8 cellular contexts compared by ENCODE assay signal in genomic region chr7:10612950-10613349, GRCh38.
"Had no signal": no experiment of that assay in that cellular context is flagged by ENCODE, and none has a peak within 500 bp of the region (broad histone marks: within the 10 kb centered on the region; RNA-seq: fewer than 3 reads in every experiment).

No MANE protein-coding gene starts in this region.

- H2AFZ ChIP-seq: GM23338 had no signal

- FAIRE-seq: H1, H54, HTR-8/SVneo had no signal

- DNase-seq: H9, HCEC 1CT, KBM-7 had no signal

- ATAC-seq: GM23338 had no signal

- H3K27ac ChIP-seq: KMS-11 had no signal

- H3K9ac ChIP-seq: KMS-11 had no signal

- H3K4me3 ChIP-seq: GM23338 had no signal

- H3K4me2 ChIP-seq: GM23338, KMS-11 had no signal
